In genomic region chr16:2003827-2004641, GRCh38 we compare ENCODE assay signal across 8 cellular contexts. TPM values are rescaled to one million over a fixed set of nuclear protein-coding genes. Genes with fewer than 3 reads are reported as not detected.
DNase-seq lines count a peak whose midpoint lies in the region; ATAC-seq and TF ChIP-seq lines count a peak whose summit lies in the region.

No MANE protein-coding gene starts in this region.

- peaks cover 36 to 51% (median 45%) of the 10 kb centered on the region in 4 donors for H3K4me1 ChIP-seq in liver (ENCODE audit: control insufficient read depth in 4 of 4, insufficient read depth in 4 of 4, low read length in 3 of 4)

- no peak overlapping the region for H3K9ac ChIP-seq in liver (ENCODE audit: low read depth in 1 of 2, low read length in 2 of 2)

- peak overlapping the region; percentile 5 for H3K4me3 Mint-ChIP-seq in dendritic cell treated with granulocyte-macrophage colony-stimulating factor and Interleukin-4, amounts not matched to agents 40 ng/mL and 50 ng/mL, for 4 days

- intact Hi-C loops in dendritic cell treated with granulocyte-macrophage colony-stimulating factor and Interleukin-4, amounts not matched to agents 40 ng/mL and 50 ng/mL, for 4 days (cut with micrococcal nuclease) = loop anchor here (1.0 kb wide), 1 partner anchor 149 kb away; no protein-coding TSS in a partner anchor

- no peak overlapping the region for H3K27ac ChIP-seq in liver (ENCODE audit: low read depth in 1 of 2, low read length in 2 of 2)

- TF ChIP-seq CTCF in GM12872 (IDR thresholded peaks at IDR 0.05; ENCODE audit: insufficient read depth, low read depth, low read length) (peak; percentile 98), liver (IDR thresholded peaks at IDR 0.05; ENCODE audit: low read depth, low read length, missing input control) (peak; percentile 80)

- no peak overlapping the region for H3K4me3 ChIP-seq in liver (ENCODE audit: low read depth in 1 of 3, low read length in 3 of 3)

- H3K27ac Mint-ChIP-seq in dendritic cell treated with granulocyte-macrophage colony-stimulating factor and Interleukin-4, amounts not matched to agents 40 ng/mL and 50 ng/mL, for 4 days = peak overlapping the region; percentile 40

- peak; percentile 93 to 99 for DNase-seq in NCI-H524 (lab: John Stamatoyannopoulos, UW)
- peak; percentile 89 for DNase-seq in activated CD4-positive, alpha-beta T cell treated with anti-CD3 and anti-CD28 coated beads, Interleukin-2, amount 50 U/mL, for 1 hour
- peak; percentile 75 to 84 for DNase-seq in stimulated activated CD4-positive, alpha-beta T cell treated with anti-CD3 and anti-CD28 coated beads, Interleukin-4, amount 100 ng/mL, for 4 hours

- no peaks in the 10 kb centered on the region for H3K27me3 ChIP-seq in liver (ENCODE audit: control insufficient read depth in 4 of 4, insufficient read depth in 4 of 4, low read length in 3 of 4)

- no peaks in the 10 kb centered on the region for H3K9me3 ChIP-seq in liver (ENCODE audit: control insufficient read depth in 4 of 4, low read length in 3 of 4)

- 37% methylated on average over 36 of the region's 36 CpGs for WGBS in liver

- peaks cover 17 to 43% (median 21%) of the 10 kb centered on the region in 4 donors for H3K36me3 ChIP-seq in liver (ENCODE audit: control insufficient read depth in 4 of 4, insufficient read depth in 3 of 4, low read depth in 1 of 4, low read length in 3 of 4)

- TF ChIP-seq RAD21 in liver (IDR thresholded peaks at IDR 0.05) = peak; percentile 71 to 85

- peaks cover 86% of the 10 kb centered on the region for H3K36me3 Mint-ChIP-seq in dendritic cell treated with granulocyte-macrophage colony-stimulating factor and Interleukin-4, amounts not matched to agents 40 ng/mL and 50 ng/mL, for 4 days (ENCODE audit: low read depth)

- no peaks in the 10 kb centered on the region for H3K9me3 Mint-ChIP-seq in dendritic cell treated with granulocyte-macrophage colony-stimulating factor and Interleukin-4, amounts not matched to agents 40 ng/mL and 50 ng/mL, for 4 days

- peaks cover 63% of the 10 kb centered on the region for H3K4me1 Mint-ChIP-seq in dendritic cell treated with granulocyte-macrophage colony-stimulating factor and Interleukin-4, amounts not matched to agents 40 ng/mL and 50 ng/mL, for 4 days (ENCODE audit: low read depth)

- peaks cover 2% of the 10 kb centered on the region for H3K27me3 Mint-ChIP-seq in dendritic cell treated with granulocyte-macrophage colony-stimulating factor and Interleukin-4, amounts not matched to agents 40 ng/mL and 50 ng/mL, for 4 days

- peak; percentile 64 for ATAC-seq in HG03432 (IDR thresholded peaks at IDR 0.05; ENCODE audit: unreplicated experiment)
- no peak for ATAC-seq in GM18520 (IDR thresholded peaks at IDR 0.05; ENCODE audit: unreplicated experiment)

TF ChIP-seq in liver, 16 proteins besides CTCF, POLR2A, EP300 and RAD21:
- TF ChIP-seq FOXA2 (IDR thresholded peaks at IDR 0.05) (no peak), TAF1 (conservative IDR thresholded peaks at IDR 0.05) (no peak), FOXA1 (IDR thresholded peaks at IDR 0.05) (no peak), SP1 (IDR thresholded peaks at IDR 0.05) (peak; percentile 32), RXRA (IDR thresholded peaks at IDR 0.05) (peak in 1 of 2 donors; percentile 54), YY1 (IDR thresholded peaks at IDR 0.05) (no peak), NR2F2 (IDR thresholded peaks at IDR 0.05) (no peak)
- TF ChIP-seq, protein P1, sequence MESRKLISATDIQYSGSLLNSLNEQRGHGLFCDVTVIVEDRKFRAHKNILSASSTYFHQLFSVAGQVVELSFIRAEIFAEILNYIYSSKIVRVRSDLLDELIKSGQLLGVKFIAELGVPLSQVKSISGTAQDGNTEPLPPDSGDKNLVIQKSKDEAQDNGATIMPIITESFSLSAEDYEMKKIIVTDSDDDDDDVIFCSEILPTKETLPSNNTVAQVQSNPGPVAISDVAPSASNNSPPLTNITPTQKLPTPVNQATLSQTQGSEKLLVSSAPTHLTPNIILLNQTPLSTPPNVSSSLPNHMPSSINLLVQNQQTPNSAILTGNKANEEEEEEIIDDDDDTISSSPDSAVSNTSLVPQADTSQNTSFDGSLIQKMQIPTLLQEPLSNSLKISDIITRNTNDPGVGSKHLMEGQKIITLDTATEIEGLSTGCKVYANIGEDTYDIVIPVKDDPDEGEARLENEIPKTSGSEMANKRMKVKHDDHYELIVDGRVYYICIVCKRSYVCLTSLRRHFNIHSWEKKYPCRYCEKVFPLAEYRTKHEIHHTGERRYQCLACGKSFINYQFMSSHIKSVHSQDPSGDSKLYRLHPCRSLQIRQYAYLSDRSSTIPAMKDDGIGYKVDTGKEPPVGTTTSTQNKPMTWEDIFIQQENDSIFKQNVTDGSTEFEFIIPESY (IDR thresholded peaks at IDR 0.05) = no peak

RNA-seq across cellular contexts. Expression of gene ZNF598, which starts 5.6 kb away (rescaled TPM):
- total RNA-seq in liver = 10 to 100 TPM; 12.8 to 19.7 TPM
- polyA plus RNA-seq in liver = 10 to 100 TPM in 1 of 2 donors, 1 to 10 TPM in 1; 2.7 to 28.4 TPM

RNA-seq across cellular contexts. Expression of gene SYNGR3, which starts 14.3 kb away (rescaled TPM):
- total RNA-seq in liver = under 1 TPM; 0.17 to 0.47 TPM
- under 1 TPM in 1 of 2 donors, not detected in 1; 0.09 TPM for polyA plus RNA-seq in liver

RNA-seq across cellular contexts. Expression of gene NPW, which starts 15.6 kb away (rescaled TPM):
- total RNA-seq in liver = 1 to 10 TPM; 1.3 to 8.4 TPM
- polyA plus RNA-seq in liver = 10 to 100 TPM in 1 of 2 donors, 1 to 10 TPM in 1; 9.9 to 20.6 TPM

RNA-seq across cellular contexts. Expression of gene GFER, which starts 20.0 kb away (rescaled TPM):
- 1 to 10 TPM; 7.4 to 9.0 TPM for total RNA-seq in liver
- 10 to 100 TPM; 21.3 to 28.4 TPM for polyA plus RNA-seq in liver

RNA-seq across cellular contexts. Expression of gene NHERF2, which starts 22.7 kb away (rescaled TPM):
- 10 to 100 TPM; 36.6 to 85.8 TPM for total RNA-seq in liver
- 100 to 1,000 TPM in 1 of 2 donors, 10 to 100 TPM in 1; 62.4 to 205 TPM for polyA plus RNA-seq in liver
